Comparison of ENCODE assay signal across 1 cellular context in genomic region chr20:53752971-53753879, GRCh38.
TF ChIP-seq lines count a peak whose summit lies in the region.

No MANE protein-coding gene starts in this region.

TF ChIP-seq in A549, 52 proteins besides CTCF, POLR2A, EP300 and RAD21 (continued from another document):
- TF ChIP-seq REST (IDR thresholded peaks at IDR 0.05) (no peak), BHLHE40 (IDR thresholded peaks at IDR 0.05; ENCODE audit: low read depth, low read length) (no peak), HOXB5 (CRISPR knock-in tag; IDR thresholded peaks at IDR 0.05) (no peak), EHF (CRISPR knock-in tag; IDR thresholded peaks at IDR 0.05) (no peak), TP53 (CRISPR knock-in tag; IDR thresholded peaks at IDR 0.05) (peak; percentile 84), ATOH8 (CRISPR knock-in tag; IDR thresholded peaks at IDR 0.05; ENCODE audit: low read depth) (0 out of 2 replicates have a peak, but pooled peaks have one; percentile 8), KDM1A (IDR thresholded peaks at IDR 0.05; ENCODE audit: low read depth) (no peak), PBX3 (IDR thresholded peaks at IDR 0.05) (no peak), SREBF2 (IDR thresholded peaks at IDR 0.05) (no peak), TFCP2L1 (CRISPR knock-in tag; IDR thresholded peaks at IDR 0.05) (peak; percentile 89; the same call in 1 of the 2 replicates)
